ENCODE assay signal across 9 cellular contexts in the genomic region with DNA sequence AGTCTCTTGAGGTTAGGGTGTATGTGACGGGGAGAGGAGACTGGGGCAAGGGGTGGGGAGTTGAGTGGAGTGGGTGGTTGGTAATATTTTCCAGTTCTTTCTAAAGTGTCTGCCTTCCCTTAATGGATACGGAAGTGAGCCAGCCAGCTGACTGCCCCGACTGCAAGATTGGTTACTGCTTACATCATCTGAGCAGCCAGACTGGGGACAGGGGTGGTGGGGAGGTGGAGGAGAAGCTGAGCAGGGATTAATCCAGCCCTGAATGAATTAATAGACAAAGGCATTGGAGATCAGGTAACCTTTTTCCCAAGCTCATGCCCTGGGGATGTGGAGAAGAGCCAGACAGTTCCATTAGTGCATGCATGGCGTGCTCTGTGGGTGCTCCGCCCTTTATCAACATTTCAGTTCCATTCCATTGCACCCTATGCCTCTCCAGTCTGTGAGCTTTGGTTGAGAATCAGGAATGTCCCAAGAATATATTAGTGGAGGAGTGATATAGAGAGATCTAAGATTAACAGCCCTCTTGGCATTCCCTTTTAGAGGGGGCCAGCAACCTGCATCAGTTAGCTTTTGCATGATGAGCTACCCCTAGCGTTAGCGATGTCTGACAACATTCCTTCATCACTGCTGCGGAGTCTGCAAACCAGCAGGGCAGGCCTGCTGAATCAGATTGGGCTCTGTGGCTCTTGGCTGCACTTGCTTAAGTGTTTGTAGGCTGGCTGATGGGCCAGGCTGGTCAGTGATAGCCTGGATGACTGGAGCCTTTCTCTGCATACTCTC.
DNase-seq lines count a peak whose midpoint lies in the region; ATAC-seq and TF ChIP-seq lines count a peak whose summit lies in the region.
"Had no signal": no experiment of that assay in that cellular context is flagged by ENCODE, and none has a peak within 500 bp of the region (broad histone marks: within the 10 kb centered on the region; RNA-seq: fewer than 3 reads in every experiment).

No MANE protein-coding gene starts in this region.

- H3K36me3 ChIP-seq in WERI-Rb-1 (no peaks in the 10 kb centered on the region), hepatocyte (replicated peaks; ENCODE audit: insufficient read depth, low read depth) (no peaks in the 10 kb centered on the region), thoracic aorta (no peaks in the 10 kb centered on the region)

- H3K4me2 ChIP-seq in hepatocyte, result no peak overlapping the region

- H3K79me2 ChIP-seq in hepatocyte, result no peaks in the 10 kb centered on the region

- no peaks in the 10 kb centered on the region for H3K9me3 ChIP-seq in WERI-Rb-1 (ENCODE audit: severe bottlenecking)
- H3K9me3 ChIP-seq in hepatocyte (ENCODE audit: low read depth), result no peaks in the 10 kb centered on the region
- no peaks in the 10 kb centered on the region for H3K9me3 ChIP-seq in thoracic aorta

- DNase-seq in MV-4-11 (lab: John Stamatoyannopoulos, UW) (peak; percentile 85), WERI-Rb-1 (peak; percentile 22), hepatocyte (ENCODE audit: low spot score) (peak; percentile 45), thoracic aorta (ENCODE audit: low spot score) (peak; percentile 38), ureter (ENCODE audit: low spot score) (no peak)
- DNase-seq: GOT3, NCI-H187 had no signal

- no peak for TF ChIP-seq CTCF in WERI-Rb-1 (IDR thresholded peaks at IDR 0.05; ENCODE audit: low read depth, low read length)
- no peak for TF ChIP-seq CTCF in hepatocyte (IDR thresholded peaks at IDR 0.05; ENCODE audit: poor library complexity)
- peak; percentile 41 for TF ChIP-seq CTCF in thoracic aorta (IDR thresholded peaks at IDR 0.05)

- no peaks in the 10 kb centered on the region for H3K27me3 ChIP-seq in WERI-Rb-1 (ENCODE audit: insufficient read depth, low read depth, severe bottlenecking)
- no peaks in the 10 kb centered on the region for H3K27me3 ChIP-seq in hepatocyte
- no peaks in the 10 kb centered on the region for H3K27me3 ChIP-seq in thoracic aorta (replicated peaks; ENCODE audit: insufficient read depth)

- H3K4me3 ChIP-seq in WERI-Rb-1 (ENCODE audit: low read depth, low read length), result no peak overlapping the region
- H3K4me3 ChIP-seq in hepatocyte, result no peak overlapping the region
- peak overlapping the region; percentile 47 for H3K4me3 ChIP-seq in thoracic aorta

- no peaks in the 10 kb centered on the region for H3K9me2 ChIP-seq in hepatocyte (replicated peaks; ENCODE audit: insufficient read depth)

- 72% methylated on average over 8 of the region's 8 CpGs for WGBS in hepatocyte (ENCODE audit: low lambda C conversion rate, missing lambda C conversion rate)

- ATAC-seq in thoracic aorta (ENCODE audit: insufficient number of reproducible peaks, low FRiP score, low read depth) (peak; percentile 71), GM21825 (IDR thresholded peaks at IDR 0.05; ENCODE audit: unreplicated experiment) (no peak), HG03139 (IDR thresholded peaks at IDR 0.05; ENCODE audit: unreplicated experiment) (no peak)

- H3K27ac ChIP-seq in WERI-Rb-1 (no peak overlapping the region), hepatocyte (peak overlapping the region; percentile 42), thoracic aorta (peak overlapping the region; percentile 72 to 87)

- no peaks in the 10 kb centered on the region for H4K20me1 ChIP-seq in hepatocyte (ENCODE audit: insufficient read depth, poor library complexity, severe bottlenecking)

- no peak overlapping the region for H2AFZ ChIP-seq in hepatocyte

- peaks cover 4% of the 10 kb centered on the region for H3K4me1 ChIP-seq in hepatocyte (ENCODE audit: insufficient read depth)
- H3K4me1 ChIP-seq in thoracic aorta (ENCODE audit: control insufficient read depth in 1 of 2, low read depth in 2 of 2), result peaks cover 18 to 55% of the 10 kb centered on the region in 2 donors
